In the genomic region with DNA sequence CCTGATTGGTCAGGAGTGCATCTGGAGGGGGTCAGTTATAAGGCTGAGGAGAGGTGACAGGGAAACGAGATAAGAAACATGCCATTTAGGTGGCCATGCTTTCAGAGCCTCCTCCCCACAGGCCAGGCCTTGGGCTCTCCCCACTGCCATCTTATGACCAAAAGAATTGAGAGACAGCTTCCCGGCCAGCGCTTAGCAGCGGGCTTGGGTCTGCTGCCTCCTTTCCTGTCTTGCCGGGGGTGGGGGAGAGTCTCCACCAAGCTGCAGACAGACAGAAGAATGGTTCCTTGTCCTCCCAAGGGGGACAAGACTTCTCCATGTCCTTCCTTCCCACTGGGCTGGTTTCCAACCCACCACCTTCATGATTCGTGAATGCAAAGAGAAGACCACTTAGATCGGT, we compare ENCODE assay signal across 1 cellular context.
TF ChIP-seq lines count a peak whose summit lies in the region.

No MANE protein-coding gene starts in this region.

TF ChIP-seq in GM12878, 131 proteins besides CTCF, POLR2A, EP300 and RAD21 (continued from another document):
- peak; percentile 63; the same call in 1 of the 2 replicates for TF ChIP-seq MLLT1 (IDR thresholded peaks at IDR 0.05)
